Comparison of ENCODE assay signal across 9 cellular contexts in genomic region chr7:727806-728460, GRCh38. TPM values are rescaled to one million over a fixed set of nuclear protein-coding genes. Genes with fewer than 3 reads are reported as not detected.
DNase-seq lines count a peak whose midpoint lies in the region; ATAC-seq and TF ChIP-seq lines count a peak whose summit lies in the region.
"Had no signal": no experiment of that assay in that cellular context is flagged by ENCODE, and none has a peak within 500 bp of the region (broad histone marks: within the 10 kb centered on the region; RNA-seq: fewer than 3 reads in every experiment).

No MANE protein-coding gene starts in this region.

- H3K4me3 ChIP-seq in iPS-18c (ENCODE audit: insufficient read depth, low read depth, low read length) (peak overlapping the region; percentile 39), thoracic aorta (peak overlapping the region; percentile 77)

- H3K9me3 ChIP-seq in iPS-18c (ENCODE audit: control insufficient read depth, insufficient read depth, low read length) (peaks cover 2% of the 10 kb centered on the region), thoracic aorta (no peaks in the 10 kb centered on the region)
- H3K9me3 ChIP-seq: neutrophil had no signal

- CTCF ChIA-PET in activated CD4-positive, alpha-beta T cell treated with anti-CD3 and anti-CD28 coated beads, Interleukin-2, amount 10 ng/mL, durations not matched to agents 7 days and 5 days (lab: Charles Lee), result interaction anchor here (1.0 to 1.5 kb wide), 3 partner anchors 33 to 362 kb away, joined by 3 to 4 read pairs (median 4); no protein-coding TSS in a partner anchor
- CTCF ChIA-PET in activated CD8-positive, alpha-beta T cell treated with anti-CD3 and anti-CD28 coated beads for 36 hours (lab: Charles Lee), result interaction anchor here (1.0 kb wide), 1 partner anchor 395 kb away, joined by 3 read pairs; no protein-coding TSS in a partner anchor

- peak overlapping the region; percentile 81 for H3K4me3 Mint-ChIP-seq in activated CD4-positive, alpha-beta T cell treated with anti-CD3 and anti-CD28 coated beads, Interleukin-2, amount 10 ng/mL, durations not matched to agents 7 days and 5 days
- peak overlapping the region; percentile 85 for H3K4me3 Mint-ChIP-seq in activated CD8-positive, alpha-beta T cell treated with anti-CD3 and anti-CD28 coated beads for 36 hours

- ATAC-seq in activated CD8-positive, alpha-beta T cell treated with anti-CD3 and anti-CD28 coated beads for 36 hours, result no peak
- ATAC-seq in thoracic aorta (ENCODE audit: insufficient number of reproducible peaks, low FRiP score, low read depth), result no peak
- ATAC-seq in GM19351 (IDR thresholded peaks at IDR 0.05; ENCODE audit: unreplicated experiment), result no peak
- no peak for ATAC-seq in HG02763 (IDR thresholded peaks at IDR 0.05; ENCODE audit: unreplicated experiment)

- H3K4me1 ChIP-seq in thoracic aorta (ENCODE audit: control insufficient read depth in 1 of 2, low read depth in 2 of 2), result peaks cover 11 to 18% of the 10 kb centered on the region in 2 donors

- intact Hi-C loops in activated CD8-positive, alpha-beta T cell treated with anti-CD3 and anti-CD28 coated beads for 36 hours (cut with micrococcal nuclease), result loop anchor here (5.0 kb wide), 1 partner anchor 111 kb away; no protein-coding TSS in a partner anchor

- no peak for TF ChIP-seq CTCF in activated CD8-positive, alpha-beta T cell treated with anti-CD3 and anti-CD28 coated beads for 36 hours (IDR thresholded peaks at IDR 0.05)
- TF ChIP-seq CTCF in thoracic aorta (IDR thresholded peaks at IDR 0.05) (no peak), GM13977 (IDR thresholded peaks at IDR 0.05; ENCODE audit: extremely low read depth, insufficient read depth, missing control alignments) (no peak)

- H3K36me3 Mint-ChIP-seq in activated CD4-positive, alpha-beta T cell treated with anti-CD3 and anti-CD28 coated beads, Interleukin-2, amount 10 ng/mL, durations not matched to agents 7 days and 5 days (ENCODE audit: low read depth), result peaks cover 42% of the 10 kb centered on the region
- peaks cover 47% of the 10 kb centered on the region for H3K36me3 Mint-ChIP-seq in activated CD8-positive, alpha-beta T cell treated with anti-CD3 and anti-CD28 coated beads for 36 hours (ENCODE audit: low read depth)

- in situ Hi-C loops in GM13977 (cut with MboI; ENCODE audit: low pct_unique_long_range_greater_than_20kb, low sequenced_read_pairs, unreplicated experiment), result no loop called here

- POLR2A ChIA-PET in activated CD4-positive, alpha-beta T cell treated with anti-CD3 and anti-CD28 coated beads, Interleukin-2, amount 10 ng/mL, durations not matched to agents 7 days and 5 days (lab: Charles Lee), result no interaction called here
- POLR2A ChIA-PET in activated CD8-positive, alpha-beta T cell treated with anti-CD3 and anti-CD28 coated beads for 36 hours (lab: Charles Lee), result interaction anchor here (0.9 to 1.0 kb wide), 2 partner anchors 23 to 145 kb away, joined by 3 read pairs; no protein-coding TSS in a partner anchor

- peaks cover 4% of the 10 kb centered on the region for H3K36me3 ChIP-seq in thoracic aorta
- H3K36me3 ChIP-seq: neutrophil had no signal

- H3K27me3 ChIP-seq in thoracic aorta (replicated peaks; ENCODE audit: insufficient read depth), result no peaks in the 10 kb centered on the region

- no peaks in the 10 kb centered on the region for H3K27me3 Mint-ChIP-seq in activated CD4-positive, alpha-beta T cell treated with anti-CD3 and anti-CD28 coated beads, Interleukin-2, amount 10 ng/mL, durations not matched to agents 7 days and 5 days
- no peaks in the 10 kb centered on the region for H3K27me3 Mint-ChIP-seq in activated CD8-positive, alpha-beta T cell treated with anti-CD3 and anti-CD28 coated beads for 36 hours

- H3K4me1 Mint-ChIP-seq in activated CD4-positive, alpha-beta T cell treated with anti-CD3 and anti-CD28 coated beads, Interleukin-2, amount 10 ng/mL, durations not matched to agents 7 days and 5 days, result peaks cover 35% of the 10 kb centered on the region
- H3K4me1 Mint-ChIP-seq in activated CD8-positive, alpha-beta T cell treated with anti-CD3 and anti-CD28 coated beads for 36 hours (ENCODE audit: low read depth), result peaks cover 36% of the 10 kb centered on the region

- H3K27ac ChIP-seq in thoracic aorta, result no peak overlapping the region
- H3K27ac ChIP-seq: neutrophil had no signal

- H3K9me3 Mint-ChIP-seq in activated CD4-positive, alpha-beta T cell treated with anti-CD3 and anti-CD28 coated beads, Interleukin-2, amount 10 ng/mL, durations not matched to agents 7 days and 5 days, result peaks cover 22% of the 10 kb centered on the region
- peaks cover under 1% of the 10 kb centered on the region for H3K9me3 Mint-ChIP-seq in activated CD8-positive, alpha-beta T cell treated with anti-CD3 and anti-CD28 coated beads for 36 hours

- peak overlapping the region; percentile 83 for H3K27ac Mint-ChIP-seq in activated CD4-positive, alpha-beta T cell treated with anti-CD3 and anti-CD28 coated beads, Interleukin-2, amount 10 ng/mL, durations not matched to agents 7 days and 5 days
- peak overlapping the region; percentile 57 for H3K27ac Mint-ChIP-seq in activated CD8-positive, alpha-beta T cell treated with anti-CD3 and anti-CD28 coated beads for 36 hours

- no peak for DNase-seq in activated CD4-positive, alpha-beta T cell treated with anti-CD3 and anti-CD28 coated beads, Interleukin-2, amount 10 ng/mL, durations not matched to agents 7 days and 5 days
- no peak for DNase-seq in activated CD4-positive, alpha-beta T cell treated with anti-CD3 and anti-CD28 coated beads for 1 hour
- no peak for DNase-seq in activated CD8-positive, alpha-beta T cell treated with anti-CD3 and anti-CD28 coated beads for 36 hours
- DNase-seq in thoracic aorta (ENCODE audit: low spot score) (no peak), GM13977 (ENCODE audit: low spot score) (no peak)

RNA-seq across cellular contexts. Expression of gene PRKAR1B, which starts 0.9 kb away (rescaled TPM):
- total RNA-seq in activated CD4-positive, alpha-beta T cell treated with anti-CD3 and anti-CD28 coated beads, Interleukin-2, amount 10 ng/mL, durations not matched to agents 7 days and 5 days, result 10 to 100 TPM; 29.8 to 32.5 TPM
- total RNA-seq in activated CD8-positive, alpha-beta T cell treated with anti-CD3 and anti-CD28 coated beads for 36 hours, result 10 to 100 TPM; 48.7 to 49.9 TPM
- 10 to 100 TPM; 15.6 to 18.4 TPM for total RNA-seq in thoracic aorta

RNA-seq across cellular contexts. Expression of gene DNAAF5, which starts 1.4 kb away (rescaled TPM):
- 10 to 100 TPM; 21.0 to 23.8 TPM for total RNA-seq in activated CD4-positive, alpha-beta T cell treated with anti-CD3 and anti-CD28 coated beads, Interleukin-2, amount 10 ng/mL, durations not matched to agents 7 days and 5 days
- total RNA-seq in activated CD8-positive, alpha-beta T cell treated with anti-CD3 and anti-CD28 coated beads for 36 hours, result 10 to 100 TPM; 36.4 to 36.8 TPM
- 10 to 100 TPM; 16.7 to 23.4 TPM for total RNA-seq in thoracic aorta
